24 cellular contexts compared by ENCODE assay signal in genomic region chr16:72517154-72517553, GRCh38.
"Had no signal": no experiment of that assay in that cellular context is flagged by ENCODE, and none has a peak within 500 bp of the region (broad histone marks: within the 10 kb centered on the region; RNA-seq: fewer than 3 reads in every experiment).

No MANE protein-coding gene starts in this region.

- H3K27ac ChIP-seq: brain microvascular endothelial cell, SJCRH30, SK-N-MC had no signal

- H3K4me3 ChIP-seq: K562, SJCRH30, SK-N-MC had no signal

- DNase-seq: activated CD4-positive, alpha-beta T cell treated with anti-CD3 and anti-CD28 coated beads, Interleukin-2, amount 10 ng/mL, durations not matched to agents 24 days and 14 days; activated CD4-positive, alpha-beta T cell treated with anti-CD3 and anti-CD28 coated beads, Interleukin-2, amount 50 U/mL, for 4 hours; activated CD8-positive, alpha-beta T cell treated with anti-CD3 and anti-CD28 coated beads for 36 hours; activated effector memory CD4-positive, alpha-beta T cell treated with anti-CD3 and anti-CD28 coated beads, Interleukin-2, amount 50 U/mL, for 16 hours; activated naive CD4-positive, alpha-beta T cell; activated naive CD4-positive, alpha-beta T cell treated with anti-CD3 and anti-CD28 coated beads, Interleukin-2, amount 50 U/mL, for 16 hours; activated naive CD8-positive, alpha-beta T cell treated with anti-CD3 and anti-CD28 coated beads for 36 hours; activated T-cell treated with anti-CD3 and anti-CD28 coated beads, Interleukin-2, amount 50 U/mL, for 1 hour; activated T-cell treated with anti-CD3 and anti-CD28 coated beads, Interleukin-2, amount 50 U/mL, for 72 hours; amniotic stem cell; aorta; brain microvascular endothelial cell; NCI-H1105; NCI-H1417 treated with DMSO at 0.1 percent for 48 hours; NCI-H187 treated with DMSO at 0.1 percent for 48 hours; NCI-H2081; NCI-H345; NCI-H524 treated with DMSO at 0.1 percent for 48 hours; SHP77; SJCRH30 had no signal

- H3K4me1 ChIP-seq: SJCRH30 had no signal

- ATAC-seq: activated CD8-positive, alpha-beta T cell treated with anti-CD3 and anti-CD28 coated beads for 36 hours; activated T-cell treated with anti-CD3 and anti-CD28 coated beads, Interleukin-2, amount 50 U/mL, for 72 hours; activated T-helper 17 cell treated with anti-CD3 and anti-CD28 coated beads, Interleukin-2, amount 50 U/mL, for 72 hours; K562; Panc1 had no signal

- H3K36me3 ChIP-seq: brain microvascular endothelial cell, SJCRH30 had no signal

- H3K27me3 ChIP-seq: brain microvascular endothelial cell, SJCRH30 had no signal

- H3K9me3 ChIP-seq: SJCRH30 had no signal
